8 cellular contexts compared by ENCODE assay signal in the genomic region with DNA sequence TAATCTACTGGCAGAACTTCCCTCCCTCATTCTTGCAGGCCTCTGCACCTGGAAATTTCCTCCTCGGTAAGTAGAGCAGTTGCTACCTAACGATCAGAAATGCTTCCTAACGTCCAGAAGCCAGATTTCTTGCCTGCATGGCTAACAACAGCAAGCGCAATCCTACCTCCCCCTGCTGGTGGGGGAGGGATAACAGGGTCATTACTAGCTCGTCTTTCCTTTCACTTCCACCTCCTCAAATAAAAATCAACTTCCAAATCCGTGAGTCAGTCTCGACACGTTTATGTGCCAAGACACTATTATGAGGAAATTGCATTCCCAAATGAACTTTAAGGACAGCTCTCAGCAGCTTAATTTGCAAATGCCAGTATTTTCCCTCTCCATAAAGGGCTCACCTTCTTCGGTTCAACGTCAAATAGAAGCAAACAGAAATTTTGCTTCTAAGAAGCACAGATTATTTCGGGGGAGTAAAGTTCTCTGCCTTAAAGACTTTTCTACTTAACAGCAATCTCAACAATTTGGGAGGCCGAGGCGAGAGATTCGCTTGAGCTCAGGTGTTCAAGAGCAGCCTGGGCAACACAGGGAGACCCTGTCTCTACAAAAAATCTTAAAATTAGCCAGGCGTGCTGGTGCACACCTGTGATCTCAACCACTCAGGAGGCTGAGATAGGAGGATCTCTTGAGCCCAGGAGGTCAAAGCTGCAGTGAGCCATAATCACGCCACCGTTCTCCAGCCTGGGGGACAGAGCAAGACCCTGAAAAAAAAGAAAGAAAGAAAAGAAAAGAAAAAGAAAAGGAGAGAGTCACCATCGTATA.
DNase-seq lines count a peak whose midpoint lies in the region; ATAC-seq and TF ChIP-seq lines count a peak whose summit lies in the region.

No MANE protein-coding gene starts in this region.

- no peaks in the 10 kb centered on the region for H3K9me3 ChIP-seq in left ventricle myocardium inferior (replicated peaks)
- peaks cover under 1% of the 10 kb centered on the region; the same call in 1 of the 2 replicates for H3K9me3 ChIP-seq in HAP-1

- H3K4me3 Mint-ChIP-seq in activated T-helper 1 cell treated with anti-CD3 and anti-CD28 coated beads, Interleukin-12 subunit alpha, Interleukin-12 subunit beta, Interleukin-2, Interleukin-4 antibody, amounts not matched to agents 30 ng/mL and 10 ng/mL and 1 ng/mL, durations not matched to agents 14 hours and 24 hours and 36 hours: peak overlapping the region; percentile 49

- no peaks in the 10 kb centered on the region for H3K27me3 Mint-ChIP-seq in activated T-helper 1 cell treated with anti-CD3 and anti-CD28 coated beads, Interleukin-12 subunit alpha, Interleukin-12 subunit beta, Interleukin-2, Interleukin-4 antibody, amounts not matched to agents 30 ng/mL and 10 ng/mL and 1 ng/mL, durations not matched to agents 14 hours and 24 hours and 36 hours (ENCODE audit: insufficient read depth)

- H3K9me3 Mint-ChIP-seq in activated T-helper 1 cell treated with anti-CD3 and anti-CD28 coated beads, Interleukin-12 subunit alpha, Interleukin-12 subunit beta, Interleukin-2, Interleukin-4 antibody, amounts not matched to agents 30 ng/mL and 10 ng/mL and 1 ng/mL, durations not matched to agents 14 hours and 24 hours and 36 hours: no peaks in the 10 kb centered on the region

- in situ Hi-C loops in HAP-1 (cut with MboI; ENCODE audit: low sequenced_read_pairs): no loop called here

- no peaks in the 10 kb centered on the region for H3K36me3 Mint-ChIP-seq in activated T-helper 1 cell treated with anti-CD3 and anti-CD28 coated beads, Interleukin-12 subunit alpha, Interleukin-12 subunit beta, Interleukin-2, Interleukin-4 antibody, amounts not matched to agents 30 ng/mL and 10 ng/mL and 1 ng/mL, durations not matched to agents 14 hours and 24 hours and 36 hours (ENCODE audit: low read depth)

- ATAC-seq in Right ventricle myocardium inferior (no peak), GM18520 (IDR thresholded peaks at IDR 0.05; ENCODE audit: unreplicated experiment) (no peak)

- no peak overlapping the region for H3K27ac ChIP-seq in left ventricle myocardium inferior (replicated peaks)

- H3K27me3 ChIP-seq in left ventricle myocardium inferior (ENCODE audit: low read depth) (no peaks in the 10 kb centered on the region), HAP-1 (ENCODE audit: low read depth) (no peaks in the 10 kb centered on the region)

- DNase-seq in left ventricle myocardium inferior (no peak), Right ventricle myocardium inferior (ENCODE audit: missing footprints) (no peak), HAP-1 (ENCODE audit: low spot score in 2 of 2) (peak; percentile 76 to 87), NCI-H2227 treated with DMSO at 0.1 percent for 48 hours (lab: John Stamatoyannopoulos, UW) (peak; percentile 21), iPS DF 4.7 (ENCODE audit: extremely low read depth, low spot score) (peak; percentile 51)
- DNase-seq in activated T-helper 1 cell treated with anti-CD3 and anti-CD28 coated beads, Interleukin-12 subunit alpha, Interleukin-12 subunit beta, Interleukin-2, Interleukin-4 antibody, amounts not matched to agents 30 ng/mL and 10 ng/mL and 1 ng/mL, durations not matched to agents 14 hours and 24 hours and 36 hours (ENCODE audit: low spot score): no peak
- peak; percentile 15 for DNase-seq in stimulated activated CD8-positive, alpha-beta memory T cell treated with anti-CD3 and anti-CD28 coated beads, Interleukin-4, amount 100 ng/mL, for 24 hours (ENCODE audit: low read depth)

- H3K4me3 ChIP-seq in left ventricle myocardium inferior (no peak overlapping the region), HAP-1 (peak overlapping the region; percentile 17)

- intact Hi-C loops in left ventricle myocardium inferior (cut with micrococcal nuclease): no loop called here
- intact Hi-C loops in Right ventricle myocardium inferior (cut with DNase I): no loop called here
- intact Hi-C loops in activated T-helper 1 cell treated with anti-CD3 and anti-CD28 coated beads, Interleukin-12 subunit alpha, Interleukin-12 subunit beta, Interleukin-2, Interleukin-4 antibody, amounts not matched to agents 30 ng/mL and 10 ng/mL and 1 ng/mL, durations not matched to agents 14 hours and 24 hours and 36 hours (cut with micrococcal nuclease): no loop called here

- peaks cover 6% of the 10 kb centered on the region for H3K4me1 Mint-ChIP-seq in activated T-helper 1 cell treated with anti-CD3 and anti-CD28 coated beads, Interleukin-12 subunit alpha, Interleukin-12 subunit beta, Interleukin-2, Interleukin-4 antibody, amounts not matched to agents 30 ng/mL and 10 ng/mL and 1 ng/mL, durations not matched to agents 14 hours and 24 hours and 36 hours (ENCODE audit: low read depth)

- H3K4me1 ChIP-seq in left ventricle myocardium inferior (no peaks in the 10 kb centered on the region), HAP-1 (peaks cover 6% of the 10 kb centered on the region)

- peak; percentile 56 for TF ChIP-seq CTCF in left ventricle myocardium inferior (IDR thresholded peaks at IDR 0.05; ENCODE audit: borderline replicate concordance)

- no peak overlapping the region for H3K27ac Mint-ChIP-seq in activated T-helper 1 cell treated with anti-CD3 and anti-CD28 coated beads, Interleukin-12 subunit alpha, Interleukin-12 subunit beta, Interleukin-2, Interleukin-4 antibody, amounts not matched to agents 30 ng/mL and 10 ng/mL and 1 ng/mL, durations not matched to agents 14 hours and 24 hours and 36 hours

- H3K36me3 ChIP-seq in left ventricle myocardium inferior: no peaks in the 10 kb centered on the region
- no peaks in the 10 kb centered on the region for H3K36me3 ChIP-seq in HAP-1 (replicated peaks)

Comparison
In these comparisons a context has a peak if more than half of its experiments do, and no peak if none do; other contexts are left out.
1. DNase-seq: peak in HAP-1 (2 of 2), NCI-H2227 treated with DMSO at 0.1 percent for 48 hours (single experiment), iPS DF 4.7 (single experiment) and stimulated activated CD8-positive, alpha-beta memory T cell treated with anti-CD3 and anti-CD28 coated beads, Interleukin-4, amount 100 ng/mL, for 24 hours (single experiment); none in left ventricle myocardium inferior (single experiment), Right ventricle myocardium inferior (single experiment) and activated T-helper 1 cell treated with anti-CD3 and anti-CD28 coated beads, Interleukin-12 subunit alpha, Interleukin-12 subunit beta, Interleukin-2, Interleukin-4 antibody, amounts not matched to agents 30 ng/mL and 10 ng/mL and 1 ng/mL, durations not matched to agents 14 hours and 24 hours and 36 hours (single experiment).